ENCODE assay signal across 8 cellular contexts in the genomic region with DNA sequence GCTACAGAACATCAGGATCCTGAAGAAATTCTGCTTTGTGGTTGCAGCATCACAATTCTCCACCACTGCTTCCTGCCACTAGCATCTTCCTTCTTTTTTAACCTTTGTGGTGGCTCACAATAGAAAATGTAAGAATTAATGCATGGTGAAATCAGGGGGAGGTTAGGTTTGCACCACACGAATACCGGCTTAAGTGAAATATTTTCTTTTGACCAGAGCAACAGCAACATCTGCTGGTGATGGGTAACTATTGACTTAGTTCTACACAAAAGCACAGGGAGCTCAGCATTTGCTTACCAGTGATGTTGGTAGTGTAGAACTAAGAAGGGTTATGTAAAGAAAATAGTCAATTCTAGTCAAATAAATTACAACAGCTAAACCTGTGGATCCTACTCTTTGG.
DNase-seq lines count a peak whose midpoint lies in the region; ATAC-seq and TF ChIP-seq lines count a peak whose summit lies in the region.

No MANE protein-coding gene starts in this region.

- no peak overlapping the region for H3K4me2 ChIP-seq in DOHH2 (ENCODE audit: low read length)

- H3K79me2 ChIP-seq in DOHH2 (ENCODE audit: control insufficient read depth, low read length): no peaks in the 10 kb centered on the region

- H3F3A ChIP-seq in DOHH2 (ENCODE audit: control insufficient read depth, insufficient read depth): no peaks in the 10 kb centered on the region

- TF ChIP-seq POLR2A in body of pancreas (IDR thresholded peaks at IDR 0.05): no peak

- H3K9me3 ChIP-seq in DOHH2 (ENCODE audit: control insufficient read depth, insufficient read depth, low read length) (no peaks in the 10 kb centered on the region), body of pancreas (no peaks in the 10 kb centered on the region)

- H3K27me3 ChIP-seq in DOHH2 (ENCODE audit: control insufficient read depth, low read length) (peaks cover 7% of the 10 kb centered on the region; the same call in 1 of the 2 replicates), body of pancreas (no peaks in the 10 kb centered on the region)

- H3K27ac ChIP-seq in DOHH2 (ENCODE audit: low read depth, low read length) (no peak overlapping the region), body of pancreas (no peak overlapping the region)

- H3K36me3 ChIP-seq in DOHH2 (ENCODE audit: control insufficient read depth, low read length) (no peaks in the 10 kb centered on the region), body of pancreas (replicated peaks in 1 of 2; ENCODE audit: insufficient read depth in 1 of 2, low read depth in 2 of 2) (peaks cover 29 to 37% of the 10 kb centered on the region in 2 donors)

- H3K4me3 ChIP-seq in DOHH2 (ENCODE audit: low read length): no peak overlapping the region
- H3K4me3 ChIP-seq in body of pancreas: no peak overlapping the region

- H3K4me1 ChIP-seq in DOHH2 (ENCODE audit: control insufficient read depth, low read length): no peaks in the 10 kb centered on the region
- H3K4me1 ChIP-seq in body of pancreas: no peaks in the 10 kb centered on the region

- WGBS in body of pancreas, 2 donors: 62 to 77% methylated on average over 2 of the region's 2 CpGs

- DNase-seq in HuH-7 (ENCODE audit: low spot score) (peak; percentile 78), SKM-1 treated with dmso at 0.1 percent for 144 hours (lab: John Stamatoyannopoulos, UW; ENCODE audit: unreplicated experiment) (peak; percentile 94), iPS DF 4.7 (ENCODE audit: extremely low read depth, low spot score) (peak; percentile 41), NCI-H1436 treated with DMSO at 0.1 percent for 48 hours (lab: John Stamatoyannopoulos, UW) (no peak), body of pancreas (no peak)

- no peaks in the 10 kb centered on the region for H3K9me2 ChIP-seq in DOHH2 (replicated peaks; ENCODE audit: control insufficient read depth, low read length)

- H4K20me1 ChIP-seq in DOHH2 (ENCODE audit: control insufficient read depth, insufficient read depth, low read depth, low read length): no peaks in the 10 kb centered on the region

- peak; percentile 62 for TF ChIP-seq CTCF in DOHH2 (IDR thresholded peaks at IDR 0.05; ENCODE audit: low read depth, low read length, poor library complexity, severe bottlenecking)
- peak in 1 of 7 experiments; percentile 6 for TF ChIP-seq CTCF in body of pancreas (IDR thresholded peaks at IDR 0.05)

- peak; percentile 85 for ATAC-seq in GM19351 (IDR thresholded peaks at IDR 0.05; ENCODE audit: unreplicated experiment)
- no peak for ATAC-seq in GM21381 (IDR thresholded peaks at IDR 0.05; ENCODE audit: unreplicated experiment)
- no peak for ATAC-seq in body of pancreas

- intact Hi-C loops in body of pancreas (cut with DNase I): loop anchor here (10.0 kb wide), 1 partner anchor 202 kb away; no protein-coding TSS in a partner anchor

Comparison
In these comparisons a context has a peak if more than half of its experiments do, and no peak if none do; other contexts are left out.
1. DNase-seq: peak in HuH-7 (single experiment), SKM-1 treated with dmso at 0.1 percent for 144 hours (single experiment) and iPS DF 4.7 (single experiment); none in NCI-H1436 treated with DMSO at 0.1 percent for 48 hours (single experiment) and body of pancreas (0 of 4).